Comparison of ENCODE assay signal across 11 cellular contexts in genomic region chr6:135321012-135321621, GRCh38.
"Had no signal": no experiment of that assay in that cellular context is flagged by ENCODE, and none has a peak within 500 bp of the region (broad histone marks: within the 10 kb centered on the region; RNA-seq: fewer than 3 reads in every experiment).

No MANE protein-coding gene starts in this region.

- H3K9me3 Mint-ChIP-seq: activated naive CD4-positive, alpha-beta T cell treated with anti-CD3 and anti-CD28 coated beads, Interleukin-2, amount 50 U/mL, for 72 hours; brain; central memory CD8-positive, alpha-beta T cell; T-cell had no signal

- DNase-seq: amygdala; hypothalamus; left cardiac atrium; naive thymus-derived CD4-positive, alpha-beta T cell; posterior cingulate gyrus; T-cell had no signal

- H3K27ac Mint-ChIP-seq: activated naive CD4-positive, alpha-beta T cell treated with anti-CD3 and anti-CD28 coated beads, Interleukin-2, amount 50 U/mL, for 72 hours; brain; naive thymus-derived CD4-positive, alpha-beta T cell; T-cell had no signal

- H3K4me1 Mint-ChIP-seq: brain had no signal

- H3K4me3 ChIP-seq: lung, tibial nerve had no signal

- H3K27ac ChIP-seq: tibial nerve had no signal

- ATAC-seq: activated naive CD4-positive, alpha-beta T cell treated with anti-CD3 and anti-CD28 coated beads, Interleukin-2, amount 50 U/mL, for 72 hours; left cardiac atrium; naive thymus-derived CD4-positive, alpha-beta T cell; T-cell had no signal

- H3K4me1 ChIP-seq: tibial nerve had no signal

- H3K4me3 Mint-ChIP-seq: brain; central memory CD8-positive, alpha-beta T cell; naive thymus-derived CD4-positive, alpha-beta T cell; T-cell had no signal

- H3K27me3 ChIP-seq: tibial nerve had no signal

- H3K27me3 Mint-ChIP-seq: brain; central memory CD8-positive, alpha-beta T cell; naive thymus-derived CD4-positive, alpha-beta T cell; T-cell had no signal

- H3K9me3 ChIP-seq: tibial nerve had no signal
